In the genomic region with DNA sequence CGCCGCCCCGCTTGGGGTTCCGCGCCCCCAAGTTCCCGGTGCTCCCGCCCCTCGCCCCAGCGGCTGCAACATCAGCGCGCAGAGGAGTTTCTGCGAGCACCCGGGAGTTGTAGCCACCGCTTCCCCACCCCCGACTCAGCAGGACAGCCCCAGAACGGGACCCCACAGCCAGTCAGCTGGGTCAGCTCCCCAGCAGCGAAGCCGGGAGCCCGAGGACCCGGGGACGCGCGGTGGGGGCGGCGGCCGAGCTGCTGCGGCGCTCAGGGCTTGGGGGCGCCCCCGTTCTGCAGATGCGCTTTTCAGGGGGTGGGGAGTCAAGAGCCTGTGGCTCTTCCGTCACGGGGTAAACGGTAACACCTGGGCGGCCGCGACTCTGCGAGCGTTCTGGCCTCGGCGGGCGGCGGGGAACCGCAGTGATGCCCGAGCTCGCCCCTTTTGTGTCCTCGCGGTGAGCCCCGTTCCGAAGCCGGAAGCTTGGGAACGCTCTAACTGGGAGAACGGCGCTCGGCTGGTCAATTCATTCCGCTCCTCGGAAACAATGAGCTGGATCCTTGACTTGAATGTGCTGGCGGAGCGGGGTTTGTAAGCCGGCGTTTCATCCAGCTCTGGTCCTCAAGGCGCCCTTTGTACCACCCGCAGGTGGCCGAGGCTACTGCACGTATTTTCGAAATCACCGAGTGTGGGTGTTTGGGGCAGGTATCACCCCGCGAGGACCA, we compare ENCODE assay signal across 7 cellular contexts. TPM values are rescaled to one million over a fixed set of nuclear protein-coding genes. Genes with fewer than 3 reads are reported as not detected.
DNase-seq lines count a peak whose midpoint lies in the region; ATAC-seq, FAIRE-seq and TF ChIP-seq lines count a peak whose summit lies in the region.

No MANE protein-coding gene starts in this region.

- H3K27me3 ChIP-seq in bronchial epithelial cell (ENCODE audit: control insufficient read depth, insufficient read depth, low read length), result no peaks in the 10 kb centered on the region

- peak; percentile 75 for DNase-seq in NCI-H1092 treated with DMSO at 0.1 percent for 48 hours (lab: John Stamatoyannopoulos, UW)
- DNase-seq in bronchial epithelial cell (ENCODE audit: low read depth), result peak; percentile 78
- peak; percentile 90 for DNase-seq in islet precursor cell
- peak; percentile 61 to 68 (median 67) for DNase-seq in stimulated activated CD4-positive, alpha-beta T cell treated with anti-CD3 and anti-CD28 coated beads, Interleukin-12 subunit alpha, Interleukin-12 subunit beta, amount 100 ng/mL, for 48 hours (ENCODE audit: low read depth in 2 of 3, low spot score in 1 of 3)

- H3K4me3 ChIP-seq in GM12875 (ENCODE audit: low read depth, low read length), result peak overlapping the region; percentile 22
- H3K4me3 ChIP-seq in bronchial epithelial cell (ENCODE audit: low read depth, low read length), result peak overlapping the region; percentile 75

- H3K27ac ChIP-seq in VCaP, result peak overlapping the region; percentile 36; the same call in 1 of the 2 replicates

- no peaks in the 10 kb centered on the region for H3K36me3 ChIP-seq in bronchial epithelial cell (ENCODE audit: control insufficient read depth, insufficient read depth, low read length)

- no peak for FAIRE-seq in bronchial epithelial cell (lab: Jason Lieb, UNC)

- ATAC-seq in HG02571 (IDR thresholded peaks at IDR 0.05; ENCODE audit: unreplicated experiment), result peak; percentile 56

- TF ChIP-seq CTCF in GM12875 (IDR thresholded peaks at IDR 0.05; ENCODE audit: borderline replicate concordance, insufficient read depth, low read depth, low read length) (peak; percentile 54; the same call in 1 of the 2 replicates), VCaP (conservative IDR thresholded peaks at IDR 0.05) (peak; percentile 74), bronchial epithelial cell (IDR thresholded peaks at IDR 0.05; ENCODE audit: insufficient read depth, low read length, severe bottlenecking) (peak; percentile 73)

RNA-seq across cellular contexts. Expression of a gene that starts 0.8 kb away (rescaled TPM):
- 10.5 and 26.2 TPM in 2 replicates for total RNA-seq in bronchial epithelial cell

Comparison
In these comparisons a context has a peak if more than half of its experiments do, and no peak if none do; other contexts are left out.
1. Peak in every context shown above with its lines: DNase-seq, ATAC-seq, H3K4me3 ChIP-seq and H3K27ac ChIP-seq.